9 cellular contexts compared by ENCODE assay signal in genomic region chr4:186701273-186701672, GRCh38. TPM values are rescaled to one million over a fixed set of nuclear protein-coding genes. Genes with fewer than 3 reads are reported as not detected.
DNase-seq lines count a peak whose midpoint lies in the region; ATAC-seq and TF ChIP-seq lines count a peak whose summit lies in the region.
"Had no signal": no experiment of that assay in that cellular context is flagged by ENCODE, and none has a peak within 500 bp of the region (broad histone marks: within the 10 kb centered on the region; RNA-seq: fewer than 3 reads in every experiment).

No MANE protein-coding gene starts in this region.

- H3K36me3 Mint-ChIP-seq in activated T-cell treated with anti-CD3 and anti-CD28 coated beads, Interleukin-2, amount 50 U/mL, for 4 hours (ENCODE audit: insufficient read depth): no peaks in the 10 kb centered on the region

- H3K36me3 ChIP-seq in lower lobe of right lung (peaks cover 3% of the 10 kb centered on the region), testis (ENCODE audit: low read depth, missing control alignments) (no peaks in the 10 kb centered on the region)

- no peak for TF ChIP-seq CTCF in lower lobe of right lung (IDR thresholded peaks at IDR 0.05)
- no peak for TF ChIP-seq CTCF in testis (IDR thresholded peaks at IDR 0.05)

- H3K4me3 ChIP-seq in lower lobe of right lung: peak overlapping the region; percentile 14
- peak overlapping the region in 1 of 2 donors; percentile 25 for H3K4me3 ChIP-seq in testis

- DNase-seq in NCI-H226 (peak; percentile 51), ecto neural progenitor cell (ENCODE audit: low spot score) (peak; percentile 83), lower lobe of right lung (no peak), testis (peak; percentile 90)
- DNase-seq in activated T-cell treated with anti-CD3 and anti-CD28 coated beads, Interleukin-2, amount 50 U/mL, for 4 hours: no peak
- DNase-seq: SW 1271 had no signal

- ATAC-seq in lower lobe of right lung: peak; percentile 40 to 48
- no peak for ATAC-seq in GM18858 (IDR thresholded peaks at IDR 0.05; ENCODE audit: unreplicated experiment)
- no peak for ATAC-seq in activated T-cell treated with anti-CD3 and anti-CD28 coated beads, Interleukin-2, amount 50 U/mL, for 4 hours
- ATAC-seq in HG03175 (IDR thresholded peaks at IDR 0.05; ENCODE audit: unreplicated experiment): no peak
- no peak for ATAC-seq in GM19351 (IDR thresholded peaks at IDR 0.05; ENCODE audit: unreplicated experiment)

- no peaks in the 10 kb centered on the region for H3K4me1 Mint-ChIP-seq in activated T-cell treated with anti-CD3 and anti-CD28 coated beads, Interleukin-2, amount 50 U/mL, for 4 hours (ENCODE audit: low read depth)

- H3K4me1 ChIP-seq in lower lobe of right lung (peaks cover 20% of the 10 kb centered on the region), testis (peaks cover 41% of the 10 kb centered on the region)

- WGBS in testis, 2 donors: 15 to 29% methylated on average over 5 of the region's 5 CpGs

- H3K4me3 Mint-ChIP-seq in activated T-cell treated with anti-CD3 and anti-CD28 coated beads, Interleukin-2, amount 50 U/mL, for 4 hours: no peak overlapping the region

- no peak for TF ChIP-seq POLR2A in testis (IDR thresholded peaks at IDR 0.05)

- intact Hi-C loops in lower lobe of right lung (cut with DNase I) (no loop called here), testis (cut with DNase I; ENCODE audit: low total_unique reads) (no loop called here)

- H3K9me3 Mint-ChIP-seq in activated T-cell treated with anti-CD3 and anti-CD28 coated beads, Interleukin-2, amount 50 U/mL, for 4 hours: no peaks in the 10 kb centered on the region

- H3K9me3 ChIP-seq in lower lobe of right lung (no peaks in the 10 kb centered on the region), testis (no peaks in the 10 kb centered on the region)

- H3K27ac ChIP-seq in lower lobe of right lung (peak overlapping the region; percentile 21), testis (peak overlapping the region; percentile 81 to 88)

- H3K27me3 ChIP-seq in lower lobe of right lung (ENCODE audit: low read depth) (no peaks in the 10 kb centered on the region), testis (no peaks in the 10 kb centered on the region)

- H3K27me3 Mint-ChIP-seq in activated T-cell treated with anti-CD3 and anti-CD28 coated beads, Interleukin-2, amount 50 U/mL, for 4 hours (ENCODE audit: low read depth): no peaks in the 10 kb centered on the region

RNA-seq across cellular contexts. Expression of gene FAT1, which starts 22.4 kb away (rescaled TPM):
- 106 TPM for total RNA-seq in lower lobe of right lung
- 100 to 1,000 TPM; 118 to 157 TPM for total RNA-seq in testis
- polyA plus RNA-seq in testis (ENCODE audit: insufficient read depth, low read depth, low replicate concordance): 51.5 TPM
- under 1 TPM; 0.45 to 0.90 (median 0.73) TPM for total RNA-seq in activated T-cell treated with anti-CD3 and anti-CD28 coated beads, Interleukin-2, amount 50 U/mL, for 4 hours

Comparison
In these comparisons a context has a peak if more than half of its experiments do, and no peak if none do; other contexts are left out.
1. DNase-seq: peak in NCI-H226 (single experiment), ecto neural progenitor cell (single experiment) and testis (single experiment); none in lower lobe of right lung (single experiment) and activated T-cell treated with anti-CD3 and anti-CD28 coated beads, Interleukin-2, amount 50 U/mL, for 4 hours (single experiment).
2. ATAC-seq: peak in lower lobe of right lung (2 of 2); none in GM18858 (single experiment), activated T-cell treated with anti-CD3 and anti-CD28 coated beads, Interleukin-2, amount 50 U/mL, for 4 hours (0 of 2), HG03175 (single experiment) and GM19351 (single experiment).
3. RNA of gene FAT1, which starts 22.4 kb away (total RNA-seq): 118 to 157 TPM in testis and 106 TPM in lower lobe of right lung (single experiment); 0.45 to 0.90 TPM in activated T-cell treated with anti-CD3 and anti-CD28 coated beads, Interleukin-2, amount 50 U/mL, for 4 hours; every median in the first group is over 10 times any median in the second.